9 cellular contexts compared by ENCODE assay signal in the genomic region with DNA sequence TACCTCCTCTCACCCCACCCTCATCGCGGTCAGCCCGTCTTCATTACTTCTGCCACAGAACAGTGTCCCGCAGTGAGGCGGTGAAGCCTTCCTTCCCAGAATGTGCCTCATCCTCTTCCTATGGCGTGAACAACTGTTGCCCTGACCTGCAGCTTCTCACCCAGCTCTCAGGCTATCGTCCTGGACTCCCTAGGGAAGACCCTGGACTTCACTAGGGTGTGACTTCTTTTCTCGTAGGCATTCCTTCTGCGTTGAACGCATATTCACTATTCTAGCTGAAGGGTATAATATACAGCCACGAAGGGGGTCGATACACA. TPM values are rescaled to one million over a fixed set of nuclear protein-coding genes. Genes with fewer than 3 reads are reported as not detected.
DNase-seq lines count a peak whose midpoint lies in the region; ATAC-seq, FAIRE-seq and TF ChIP-seq lines count a peak whose summit lies in the region.
"Had no signal": no experiment of that assay in that cellular context is flagged by ENCODE, and none has a peak within 500 bp of the region (broad histone marks: within the 10 kb centered on the region; RNA-seq: fewer than 3 reads in every experiment).

No MANE protein-coding gene starts in this region.

- TF ChIP-seq CTCF in GM13977 (IDR thresholded peaks at IDR 0.05; ENCODE audit: extremely low read depth, insufficient read depth, missing control alignments) = peak; percentile 3
- TF ChIP-seq CTCF in WERI-Rb-1 (IDR thresholded peaks at IDR 0.05; ENCODE audit: low read depth, low read length) = no peak
- TF ChIP-seq CTCF in foreskin fibroblast (IDR thresholded peaks at IDR 0.05; ENCODE audit: low read depth, low read length) = no peak
- TF ChIP-seq CTCF in mucosa of descending colon (IDR thresholded peaks at IDR 0.05) = no peak

- DNase-seq in GM13977 (ENCODE audit: low spot score) (no peak), WERI-Rb-1 (no peak), foreskin fibroblast (no peak), skeletal muscle cell (ENCODE audit: low read depth) (no peak), pons (ENCODE audit: low spot score) (no peak), GM12892 (ENCODE audit: insufficient read length) (no peak), mucosa of descending colon (no peak), amygdala (lab: John Stamatoyannopoulos, UW) (no peak)
- DNase-seq: SIG-M5 had no signal

- intact Hi-C loops in mucosa of descending colon (cut with DNase I, micrococcal nuclease) = no loop called here

- ATAC-seq in mucosa of descending colon = no peak

- no peaks in the 10 kb centered on the region for H3K9me3 ChIP-seq in WERI-Rb-1 (ENCODE audit: severe bottlenecking)
- no peaks in the 10 kb centered on the region for H3K9me3 ChIP-seq in mucosa of descending colon

- peak overlapping the region; percentile 93 for H3K4me3 ChIP-seq in WERI-Rb-1 (ENCODE audit: low read depth, low read length)
- H3K4me3 ChIP-seq in foreskin fibroblast (ENCODE audit: low read depth in 1 of 2, low read length in 2 of 2) = peak overlapping the region; percentile 95 to 98
- peak overlapping the region; percentile 95 for H3K4me3 ChIP-seq in skeletal muscle cell (ENCODE audit: low read depth, low read length)
- H3K4me3 ChIP-seq in mucosa of descending colon = no peak overlapping the region

- no peak for TF ChIP-seq POLR2A in GM12892 (IDR thresholded peaks at IDR 0.05; ENCODE audit: low read depth, low read length)

- peaks cover 12% of the 10 kb centered on the region for H3K36me3 ChIP-seq in WERI-Rb-1
- no peaks in the 10 kb centered on the region for H3K36me3 ChIP-seq in mucosa of descending colon (ENCODE audit: low read depth)

- FAIRE-seq in GM12892 (lab: Jason Lieb, UNC) = no peak

- H3K27me3 ChIP-seq in WERI-Rb-1 (ENCODE audit: insufficient read depth, low read depth, severe bottlenecking) = no peaks in the 10 kb centered on the region

- in situ Hi-C loops in GM13977 (cut with MboI; ENCODE audit: low pct_unique_long_range_greater_than_20kb, low sequenced_read_pairs, unreplicated experiment) = loop anchor here (25.0 kb wide), 1 partner anchor 1144 kb away; a partner anchor contains a TSS

- peaks cover 32% of the 10 kb centered on the region for H3K4me1 ChIP-seq in mucosa of descending colon (ENCODE audit: low read depth)

- H3K27ac ChIP-seq in WERI-Rb-1 = peak overlapping the region; percentile 92

RNA-seq across cellular contexts. Expression of a gene that starts 1.0 kb away (rescaled TPM):
- 1.7 TPM for polyA plus RNA-seq in GM12892 (2012; ENCODE audit: missing spikeins)
- total RNA-seq in mucosa of descending colon = 10 to 100 TPM; 12.7 to 18.5 (median 13.2) TPM

RNA-seq across cellular contexts. Expression of a gene that starts 6.3 kb away (rescaled TPM):
- 1.8 TPM for polyA plus RNA-seq in GM12892 (2012; ENCODE audit: missing spikeins)
- total RNA-seq in mucosa of descending colon = 10 to 100 TPM; 25.5 to 27.1 (median 26.5) TPM

RNA-seq across cellular contexts. Expression of a gene that starts 7.1 kb away (rescaled TPM):
- polyA plus RNA-seq in GM12892 (2012; ENCODE audit: missing spikeins) = 2.5 TPM
- 10 to 100 TPM; 15.7 to 20.3 (median 20.0) TPM for total RNA-seq in mucosa of descending colon

RNA-seq across cellular contexts. Expression of a gene that starts 17.9 kb away (rescaled TPM):
- polyA plus RNA-seq in GM12892 (2012; ENCODE audit: missing spikeins) = 2.5 TPM
- 10 to 100 TPM in 2 of 3 donors, 1 to 10 TPM in 1; 8.7 to 13.8 (median 10.1) TPM for total RNA-seq in mucosa of descending colon

RNA-seq across cellular contexts. Expression of a gene that starts 25.8 kb away (rescaled TPM):
- polyA plus RNA-seq in GM12892 (2012; ENCODE audit: missing spikeins) = 1.5 TPM
- total RNA-seq in mucosa of descending colon = 10 to 100 TPM in 1 of 3 donors, 1 to 10 TPM in 2; 6.2 to 13.6 (median 7.2) TPM
